ENCODE assay signal across 24 cellular contexts in genomic region chr4:74635490-74636123, GRCh38.
A peak's percentile ranks its signal among the peaks of the same experiment; 100 is the strongest.
DNase-seq lines count a peak whose midpoint lies in the region; ATAC-seq, FAIRE-seq and TF ChIP-seq lines count a peak whose summit lies in the region.
"Had no signal": no experiment of that assay in that cellular context is flagged by ENCODE, and none has a peak within 500 bp of the region (broad histone marks: within the 10 kb centered on the region; RNA-seq: fewer than 3 reads in every experiment).

No MANE protein-coding gene starts in this region.

- BruUV-seq in MCF 10A (replicated peaks; lab: Mats Ljungman, UMichigan): no TSS peak
- no TSS peak for BruUV-seq in PC-3 (replicated peaks; lab: Mats Ljungman, UMichigan)

- H3K9me3 ChIP-seq in breast epithelium: no peaks in the 10 kb centered on the region
- H3K9me3 ChIP-seq in PC-3 (ENCODE audit: low read length): no peaks in the 10 kb centered on the region
- H3K9me3 ChIP-seq in smooth muscle cell (replicated peaks; ENCODE audit: low read depth): no peaks in the 10 kb centered on the region
- H3K9me3 ChIP-seq: Peyer's patch, SJSA1 had no signal

- no peaks in the 10 kb centered on the region for H3K27me3 Mint-ChIP-seq in MCF 10A (ENCODE audit: insufficient read depth, unreplicated experiment)
- H3K27me3 Mint-ChIP-seq in stimulated activated memory B cell treated with anti-CD40 and anti-IgM and Interleukin-4, amounts not matched to agents 10 μg/mL and 1 μg/mL and 100 μg/mL, for 72 hours: peaks cover 40% of the 10 kb centered on the region

- peak; percentile 61 for DNase-seq in MCF 10A (ENCODE audit: unreplicated experiment)
- DNase-seq in breast epithelium (ENCODE audit: low spot score in 2 of 2): no peak
- peak; percentile 55 for DNase-seq in PC-3
- DNase-seq in smooth muscle cell (lab: John Stamatoyannopoulos, UW; ENCODE audit: unreplicated experiment): no peak
- DNase-seq in H54 (ENCODE audit: insufficient read length, low spot score): no peak
- DNase-seq in NCI-H128 (lab: John Stamatoyannopoulos, UW; ENCODE audit: unreplicated experiment): no peak
- DNase-seq: 8988T; AML-193; C1 segment of cervical spinal cord; CD8-positive, alpha-beta T cell; DMS79; KBM-7; NCI-H1105; NCI-H2029 treated with DMSO at 0.1 percent for 48 hours; NCI-H226; NCI-H510A treated with DMSO at 0.1 percent for 48 hours; NCI-H774; NK-92 treated with Interleukin-12 subunit alpha and Interleukin-12 subunit beta, amount 100 ng/mL, for 24 hours; Peyer's patch had no signal

- H3K4me1 Mint-ChIP-seq in MCF 10A (ENCODE audit: insufficient read depth, unreplicated experiment): peaks cover 44% of the 10 kb centered on the region
- H3K4me1 Mint-ChIP-seq in stimulated activated memory B cell treated with anti-CD40 and anti-IgM and Interleukin-4, amounts not matched to agents 10 μg/mL and 1 μg/mL and 100 μg/mL, for 72 hours: no peaks in the 10 kb centered on the region

- H3K36me3 ChIP-seq in breast epithelium (no peaks in the 10 kb centered on the region), PC-3 (ENCODE audit: low read depth, low read length) (no peaks in the 10 kb centered on the region), smooth muscle cell (ENCODE audit: low read depth) (no peaks in the 10 kb centered on the region)
- H3K36me3 ChIP-seq: Peyer's patch, SJSA1 had no signal

- H3K4me3 Mint-ChIP-seq in MCF 10A (ENCODE audit: unreplicated experiment): no peak overlapping the region
- no peak overlapping the region for H3K4me3 Mint-ChIP-seq in stimulated activated memory B cell treated with anti-CD40 and anti-IgM and Interleukin-4, amounts not matched to agents 10 μg/mL and 1 μg/mL and 100 μg/mL, for 72 hours
- H3K4me3 Mint-ChIP-seq: CD8-positive, alpha-beta T cell; GM23338 had no signal

- FAIRE-seq in H54 (lab: Jason Lieb, UNC): no peak

- H4K20me1 ChIP-seq in PC-3 (ENCODE audit: low read length) (no peaks in the 10 kb centered on the region), smooth muscle cell (ENCODE audit: low read depth) (no peaks in the 10 kb centered on the region)

- 16% methylated on average over 2 of the region's 2 CpGs for WGBS in smooth muscle cell (ENCODE audit: low lambda C conversion rate)

- H3K79me2 ChIP-seq in PC-3 (ENCODE audit: low read length) (no peaks in the 10 kb centered on the region), smooth muscle cell (ENCODE audit: low read depth) (no peaks in the 10 kb centered on the region)

- H3K4me3 ChIP-seq in breast epithelium: no peak overlapping the region
- no peak overlapping the region for H3K4me3 ChIP-seq in PC-3 (ENCODE audit: low read length)
- no peak overlapping the region for H3K4me3 ChIP-seq in smooth muscle cell
- H3K4me3 ChIP-seq: GM23338, Peyer's patch, SJSA1 had no signal

- 0 out of 2 replicates have a peak, but pooled peaks cover 3% of the 10 kb centered on the region for H3K9me2 ChIP-seq in PC-3 (replicated peaks; ENCODE audit: low read length)

- no peak overlapping the region for H3K27ac ChIP-seq in breast epithelium
- H3K27ac ChIP-seq in PC-3 (ENCODE audit: low read length): peak overlapping the region; percentile 68
- peak overlapping the region; percentile 20 for H3K27ac ChIP-seq in smooth muscle cell (ENCODE audit: low read depth)
- H3K27ac ChIP-seq: Peyer's patch, SJSA1 had no signal

- H3K27ac Mint-ChIP-seq in MCF 10A (ENCODE audit: low read depth, unreplicated experiment): no peak overlapping the region
- H3K27ac Mint-ChIP-seq in stimulated activated memory B cell treated with anti-CD40 and anti-IgM and Interleukin-4, amounts not matched to agents 10 μg/mL and 1 μg/mL and 100 μg/mL, for 72 hours: no peak overlapping the region
- H3K27ac Mint-ChIP-seq: CD8-positive, alpha-beta T cell; GM23338 had no signal

- no peak overlapping the region for H3K4me2 ChIP-seq in PC-3 (ENCODE audit: low read length)
- H3K4me2 ChIP-seq in smooth muscle cell: peak overlapping the region; percentile 1
- H3K4me2 ChIP-seq: GM23338 had no signal

- CTCF ChIA-PET in MCF 10A (lab: Yijun Ruan, JAX): interaction anchor here (0.7 to 1.4 kb wide), 6 partner anchors 8 to 258 kb away, joined by 3 to 6 read pairs (median 4); no protein-coding TSS in a partner anchor
- CTCF ChIA-PET in PC-3 (lab: Charles Lee): no interaction called here

- H3F3A ChIP-seq in PC-3 (ENCODE audit: low read length, unreplicated experiment) (no peaks in the 10 kb centered on the region), smooth muscle cell (ENCODE audit: low read depth) (no peaks in the 10 kb centered on the region)

- H2AFZ ChIP-seq in PC-3 (ENCODE audit: low read length) (no peak overlapping the region), smooth muscle cell (ENCODE audit: low read depth) (no peak overlapping the region)
- H2AFZ ChIP-seq: GM23338 had no signal

- POLR2A ChIA-PET in MCF 10A (lab: Yijun Ruan, JAX): interaction anchor here (0.7 to 1.7 kb wide), 5 partner anchors 11 to 520 kb away, joined by 3 to 7 read pairs (median 3); no protein-coding TSS in a partner anchor
- POLR2A ChIA-PET in PC-3 (lab: Charles Lee; ENCODE audit: unreplicated experiment): no interaction called here

- H3K9me3 Mint-ChIP-seq in MCF 10A (ENCODE audit: unreplicated experiment): no peaks in the 10 kb centered on the region
- H3K9me3 Mint-ChIP-seq in stimulated activated memory B cell treated with anti-CD40 and anti-IgM and Interleukin-4, amounts not matched to agents 10 μg/mL and 1 μg/mL and 100 μg/mL, for 72 hours: no peaks in the 10 kb centered on the region
- H3K9me3 Mint-ChIP-seq: CD8-positive, alpha-beta T cell; GM23338 had no signal

- no peak for TF ChIP-seq POLR2A in breast epithelium (IDR thresholded peaks at IDR 0.05)
- no peak for TF ChIP-seq POLR2A in H54 (IDR thresholded peaks at IDR 0.05; ENCODE audit: low read depth, low read length)

- no peak for TF ChIP-seq CTCF in MCF 10A (IDR thresholded peaks at IDR 0.05; ENCODE audit: unreplicated experiment)
- no peak for TF ChIP-seq CTCF in breast epithelium (IDR thresholded peaks at IDR 0.05)
- no peak for TF ChIP-seq CTCF in PC-3 (conservative IDR thresholded peaks at IDR 0.05; ENCODE audit: low read depth, low read length)
- no peak for TF ChIP-seq CTCF in smooth muscle cell (IDR thresholded peaks at IDR 0.05; ENCODE audit: borderline replicate concordance, insufficient read depth, poor library complexity, severe bottlenecking)

- intact Hi-C loops in MCF 10A (cut with micrococcal nuclease): no loop called here
- intact Hi-C loops in breast epithelium (cut with DNase I; ENCODE audit: low total_unique reads): no loop called here
- intact Hi-C loops in PC-3 (cut with micrococcal nuclease): no loop called here

- H3K9ac ChIP-seq in PC-3 (ENCODE audit: low read length) (no peak overlapping the region), smooth muscle cell (ENCODE audit: low read depth) (no peak overlapping the region)

- H3K27me3 ChIP-seq in breast epithelium (no peaks in the 10 kb centered on the region), PC-3 (ENCODE audit: low read length) (no peaks in the 10 kb centered on the region), smooth muscle cell (ENCODE audit: low read depth) (no peaks in the 10 kb centered on the region)
- H3K27me3 ChIP-seq: Peyer's patch had no signal

- H3K36me3 Mint-ChIP-seq in MCF 10A (ENCODE audit: insufficient read depth, unreplicated experiment): no peaks in the 10 kb centered on the region
- no peaks in the 10 kb centered on the region for H3K36me3 Mint-ChIP-seq in stimulated activated memory B cell treated with anti-CD40 and anti-IgM and Interleukin-4, amounts not matched to agents 10 μg/mL and 1 μg/mL and 100 μg/mL, for 72 hours
- H3K36me3 Mint-ChIP-seq: CD8-positive, alpha-beta T cell had no signal

- ATAC-seq in PC-3: no peak
- peak; percentile 94 for ATAC-seq in esophagus mucosa
- no peak for ATAC-seq in stimulated activated memory B cell treated with anti-CD40 and anti-IgM and Interleukin-4, amounts not matched to agents 10 μg/mL and 1 μg/mL and 100 μg/mL, for 72 hours
- ATAC-seq: CD8-positive, alpha-beta T cell; GM23338; Right ventricle myocardium inferior had no signal

- H3K4me1 ChIP-seq in breast epithelium (no peaks in the 10 kb centered on the region), PC-3 (ENCODE audit: insufficient read depth, low read length) (peaks cover 47% of the 10 kb centered on the region), smooth muscle cell (ENCODE audit: low read depth) (no peaks in the 10 kb centered on the region)
- H3K4me1 ChIP-seq: Peyer's patch had no signal

Comparison
In these comparisons a context has a peak if more than half of its experiments do, and no peak if none do; other contexts are left out.
1. DNase-seq: peak in MCF 10A (single experiment) and PC-3 (single experiment); none in breast epithelium (0 of 2), smooth muscle cell (single experiment), H54 (single experiment) and NCI-H128 (single experiment).
2. H3K27ac ChIP-seq: peak in PC-3 (single experiment) and smooth muscle cell (single experiment); none in breast epithelium (0 of 2).